In the genomic region with DNA sequence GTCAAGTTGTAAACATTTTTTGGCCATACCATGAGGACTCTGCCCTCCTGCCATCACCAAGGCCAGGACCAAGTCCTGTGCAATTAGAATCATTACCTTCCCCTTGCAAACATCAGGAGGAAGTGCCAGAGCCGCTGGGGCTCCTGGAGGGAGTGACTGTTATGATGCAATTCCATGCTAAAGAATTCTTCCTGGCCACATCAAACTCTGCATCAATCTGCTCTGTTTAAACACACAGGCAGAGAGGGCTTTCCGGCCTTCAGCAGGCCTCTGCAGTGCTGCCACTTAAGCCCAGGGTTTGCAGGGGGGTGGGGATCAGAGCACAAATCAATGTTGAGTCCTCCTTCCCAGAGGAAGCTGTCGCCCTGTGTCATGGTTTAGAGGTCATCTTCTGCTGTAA, we compare ENCODE assay signal across 12 cellular contexts. TPM values are rescaled to one million over a fixed set of nuclear protein-coding genes. Genes with fewer than 3 reads are reported as not detected.
DNase-seq lines count a peak whose midpoint lies in the region; ATAC-seq and TF ChIP-seq lines count a peak whose summit lies in the region.
"Had no signal": no experiment of that assay in that cellular context is flagged by ENCODE, and none has a peak within 500 bp of the region (broad histone marks: within the 10 kb centered on the region; RNA-seq: fewer than 3 reads in every experiment).

No MANE protein-coding gene starts in this region.

- WGBS in right cardiac atrium: 53% methylated on average over 3 of the region's 3 CpGs
- 41 to 49% methylated on average over 3 of the region's 3 CpGs for WGBS in heart right ventricle, 2 donors

- H3K36me3 ChIP-seq in heart right ventricle (peaks cover 0 to 32% (median 0%) of the 10 kb centered on the region in 9 donors), upper lobe of right lung (no peaks in the 10 kb centered on the region), HAP-1 (replicated peaks) (peaks cover 18% of the 10 kb centered on the region; the same call in 1 of the 2 replicates)

- H3K4me3 ChIP-seq in right cardiac atrium (ENCODE audit: low read length): no peak overlapping the region
- no peak overlapping the region for H3K4me3 ChIP-seq in heart right ventricle
- no peak overlapping the region for H3K4me3 ChIP-seq in upper lobe of right lung
- no peak overlapping the region for H3K4me3 ChIP-seq in HAP-1

- no peaks in the 10 kb centered on the region for H3K27me3 ChIP-seq in right cardiac atrium (ENCODE audit: control insufficient read depth, insufficient read depth)
- H3K27me3 ChIP-seq in heart right ventricle: no peaks in the 10 kb centered on the region
- no peaks in the 10 kb centered on the region for H3K27me3 ChIP-seq in foreskin keratinocyte
- no peaks in the 10 kb centered on the region for H3K27me3 ChIP-seq in upper lobe of right lung
- no peaks in the 10 kb centered on the region for H3K27me3 ChIP-seq in HAP-1 (ENCODE audit: low read depth)

- no peaks in the 10 kb centered on the region for H3K9me3 ChIP-seq in right cardiac atrium (ENCODE audit: control insufficient read depth, low read length)
- H3K9me3 ChIP-seq in heart right ventricle: no peaks in the 10 kb centered on the region
- H3K9me3 ChIP-seq in upper lobe of right lung: no peaks in the 10 kb centered on the region
- no peaks in the 10 kb centered on the region for H3K9me3 ChIP-seq in HAP-1

- TF ChIP-seq CTCF in heart right ventricle (IDR thresholded peaks at IDR 0.05) (no peak), foreskin keratinocyte (conservative IDR thresholded peaks at IDR 0.05) (no peak), upper lobe of right lung (IDR thresholded peaks at IDR 0.05) (no peak)

- intact Hi-C loops in right cardiac atrium (cut with DNase I) (no loop called here), heart right ventricle (cut with DNase I) (no loop called here), upper lobe of right lung (cut with DNase I) (no loop called here)

- in situ Hi-C loops in HAP-1 (cut with MboI; ENCODE audit: low sequenced_read_pairs): no loop called here

- H3K27ac ChIP-seq in right cardiac atrium (ENCODE audit: low read length) (no peak overlapping the region), heart right ventricle (no peak overlapping the region), foreskin keratinocyte (no peak overlapping the region), upper lobe of right lung (no peak overlapping the region)
- H3K27ac ChIP-seq: parathyroid adenoma had no signal

- DNase-seq in right cardiac atrium (peak in 2 of 3 donors; percentile 2 to 23), heart right ventricle (no peak), SKM-1 (lab: John Stamatoyannopoulos, UW; ENCODE audit: unreplicated experiment) (peak; percentile 58), foreskin keratinocyte (peak in 1 of 2 donors; percentile 32), upper lobe of right lung (peak; percentile 58), HAP-1 (ENCODE audit: low spot score in 2 of 2) (no peak), DMS53 (lab: John Stamatoyannopoulos, UW) (no peak)
- DNase-seq: activated T-cell treated with anti-CD3 and anti-CD28 coated beads for 4 hours; CD4-positive, alpha-beta memory T cell; NCI-H2029 had no signal

- ATAC-seq in right cardiac atrium: no peak
- no peak for ATAC-seq in heart right ventricle
- peak; percentile 21 for ATAC-seq in foreskin keratinocyte
- ATAC-seq in upper lobe of right lung: peak; percentile 59
- no peak for ATAC-seq in activated CD4-positive, CD25-positive, alpha-beta regulatory T cell treated with anti-CD3 and anti-CD28 coated beads, Interleukin-2, amount 50 U/mL, for 24 hours

- H3K4me1 ChIP-seq in right cardiac atrium (ENCODE audit: control insufficient read depth, insufficient read depth, low read length) (no peaks in the 10 kb centered on the region), heart right ventricle (peaks cover 6 to 69% (median 26%) of the 10 kb centered on the region in 9 donors), foreskin keratinocyte (peaks cover under 1% of the 10 kb centered on the region), upper lobe of right lung (peaks cover 17% of the 10 kb centered on the region), HAP-1 (no peaks in the 10 kb centered on the region; the same call in 1 of the 2 replicates)
- H3K4me1 ChIP-seq: parathyroid adenoma had no signal

RNA-seq across cellular contexts. Expression of gene CTBP2, which starts 58.1 kb away (rescaled TPM):
- total RNA-seq in right cardiac atrium (10 to 100 TPM; 36.6 to 38.7 (median 38.0) TPM), heart right ventricle (10 to 100 TPM; 22.6 to 36.2 (median 27.2) TPM), foreskin keratinocyte (100 and 101 TPM in 2 replicates), upper lobe of right lung (66.7 TPM)
- polyA plus RNA-seq in right cardiac atrium (16.6 TPM), heart right ventricle (10 to 100 TPM; 14.7 to 23.0 TPM), foreskin keratinocyte (41.7 and 48.4 TPM in 2 replicates)

Comparison
In these comparisons a context has a peak if more than half of its experiments do, and no peak if none do; other contexts are left out.
1. DNase-seq: peak in right cardiac atrium (2 of 3), SKM-1 (single experiment) and upper lobe of right lung (single experiment); none in heart right ventricle (0 of 2), HAP-1 (0 of 2) and DMS53 (single experiment).
2. ATAC-seq: peak in foreskin keratinocyte (single experiment) and upper lobe of right lung (single experiment); none in right cardiac atrium (0 of 2), heart right ventricle (0 of 8) and activated CD4-positive, CD25-positive, alpha-beta regulatory T cell treated with anti-CD3 and anti-CD28 coated beads, Interleukin-2, amount 50 U/mL, for 24 hours (0 of 2).